Comparison of ENCODE assay signal across 8 cellular contexts in genomic region chr20:50190251-50191064, GRCh38.
DNase-seq lines count a peak whose midpoint lies in the region; ATAC-seq and TF ChIP-seq lines count a peak whose summit lies in the region.

TSS of gene CEBPB (plus strand) at chr20:50190830. CDS start at chr20:50191034, 204 bp downstream.

- peak; percentile 75 for TF ChIP-seq CTCF in GM12865 (IDR thresholded peaks at IDR 0.05; ENCODE audit: insufficient read depth, low read depth, low read length, missing control alignments)
- peak; percentile 65 for TF ChIP-seq CTCF in cardiac fibroblast (IDR thresholded peaks at IDR 0.05; ENCODE audit: low read depth, low read length)

- ATAC-seq in HG02840 (IDR thresholded peaks at IDR 0.05; ENCODE audit: low FRiP score, unreplicated experiment) (peak; percentile 42), GM18870 (IDR thresholded peaks at IDR 0.05; ENCODE audit: unreplicated experiment) (no peak)

- DNase-seq in GM12865 (ENCODE audit: low read depth) (peak; percentile 88), NCI-H2196 treated with DMSO at 0.1 percent for 48 hours (lab: John Stamatoyannopoulos, UW; ENCODE audit: unreplicated experiment) (peak; percentile 46), cardiac fibroblast (ENCODE audit: low read depth in 2 of 2) (peak; percentile 89 to 95), islet precursor cell (peak; percentile 94)
- peak; percentile 63 to 74 (median 70) for DNase-seq in activated CD4-positive, CD25-positive, alpha-beta regulatory T cell (lab: John Stamatoyannopoulos, UW)
- DNase-seq in stimulated activated CD4-positive, alpha-beta T cell treated with anti-CD3 and anti-CD28 coated beads, Interleukin-15, amount 100 ng/mL, for 1 hour (ENCODE audit: low read depth in 1 of 2, low spot score in 1 of 2): peak; percentile 68 to 76

- H3K4me3 ChIP-seq in GM12865 (ENCODE audit: low read depth, low read length) (peak within 1 kb of the TSS; percentile 77), cardiac fibroblast (replicated peaks in 1 of 2; ENCODE audit: low read depth in 2 of 2, low read length in 2 of 2) (peak within 1 kb of the TSS; percentile 87 to 95)
